In genomic region chr19:17048885-17049453, GRCh38 we compare ENCODE assay signal across 28 cellular contexts.
"Had no signal": no experiment of that assay in that cellular context is flagged by ENCODE, and none has a peak within 500 bp of the region (broad histone marks: within the 10 kb centered on the region; RNA-seq: fewer than 3 reads in every experiment).

No MANE protein-coding gene starts in this region.

- DNase-seq: activated CD4-positive, alpha-beta memory T cell treated with anti-CD3 and anti-CD28 coated beads, Interleukin-2, amount 10 ng/mL, durations not matched to agents 7 days and 5 days; activated CD4-positive, alpha-beta T cell treated with anti-CD3 and anti-CD28 coated beads for 36 hours; activated CD4-positive, alpha-beta T cell treated with anti-CD3 and anti-CD28 coated beads, Interleukin-2, amount 50 U/mL, for 1 hour; activated gamma-delta T cell; activated naive CD4-positive, alpha-beta T cell treated with anti-CD3 and anti-CD28 coated beads for 36 hours; activated T-cell treated with anti-CD3 and anti-CD28 coated beads for 4 hours; activated T-cell treated with anti-CD3 and anti-CD28 coated beads, Interleukin-2, amount 50 U/mL, for 48 hours; caudate nucleus; Kasumi-1; KBM-7; NCI-H1105 treated with DMSO at 0.1 percent for 48 hours; NCI-H1436 treated with DMSO at 0.1 percent for 48 hours; NCI-H187; NCI-H2081; NCI-H2171; NCI-H2227 treated with DMSO at 0.1 percent for 48 hours; NCI-H446 treated with DMSO at 0.1 percent for 48 hours; NCI-H524 treated with DMSO at 0.1 percent for 48 hours; NCI-H774; OCI-M1; SHP77 treated with DMSO at 0.1 percent for 48 hours; T-helper 17 cell; T1000; WERI-Rb-1 had no signal

- H3K9me3 ChIP-seq: adrenal gland had no signal

- H3K27ac ChIP-seq: adrenal gland, WERI-Rb-1 had no signal

- H3K27me3 ChIP-seq: adrenal gland had no signal

- H3K4me1 ChIP-seq: adrenal gland had no signal

- FAIRE-seq: RCC 7860, TTC549 had no signal

- H3K4me3 ChIP-seq: adrenal gland had no signal

- ATAC-seq: activated CD4-positive, alpha-beta T cell treated with anti-CD3 and anti-CD28 coated beads for 36 hours; activated T-helper 17 cell treated with anti-CD3 and anti-CD28 coated beads, Interleukin-2, amount 50 U/mL, for 72 hours; T-helper 17 cell had no signal
